10 cellular contexts compared by ENCODE assay signal in the genomic region with DNA sequence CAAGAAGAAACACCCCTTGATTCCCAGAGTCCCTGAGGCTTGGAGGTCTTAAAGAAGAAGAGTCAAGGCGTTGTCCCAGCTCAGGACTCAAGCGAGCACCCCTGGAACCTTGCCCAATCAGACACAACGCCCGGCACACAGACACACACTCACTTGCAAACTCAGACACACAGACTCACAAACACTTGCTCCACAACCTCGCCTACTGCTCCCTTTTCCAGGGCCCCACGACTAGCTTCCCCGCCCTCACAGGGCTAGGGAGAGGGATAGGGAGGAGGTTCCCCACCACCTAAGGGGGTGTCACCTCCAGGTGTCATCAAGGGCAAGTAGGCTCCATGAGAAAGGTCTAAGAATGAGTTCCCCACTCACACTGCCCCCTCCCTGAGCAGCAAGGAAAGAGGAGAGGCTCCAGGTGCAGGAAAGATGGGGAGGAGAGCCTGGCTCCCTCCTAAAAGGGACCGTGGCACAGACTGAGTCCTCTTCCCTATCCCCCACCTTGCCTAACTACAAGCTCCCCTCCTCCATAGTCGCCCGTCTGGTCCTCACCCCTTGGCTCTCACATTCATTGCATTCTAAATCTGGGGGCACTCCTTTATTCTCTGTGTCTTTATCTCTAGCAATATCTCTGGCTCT. TPM values are rescaled to one million over a fixed set of nuclear protein-coding genes. Genes with fewer than 3 reads are reported as not detected.
DNase-seq lines count a peak whose midpoint lies in the region; ATAC-seq and TF ChIP-seq lines count a peak whose summit lies in the region.
"Had no signal": no experiment of that assay in that cellular context is flagged by ENCODE, and none has a peak within 500 bp of the region (broad histone marks: within the 10 kb centered on the region; RNA-seq: fewer than 3 reads in every experiment).

No MANE protein-coding gene starts in this region.

- H3K36me3 Mint-ChIP-seq in T-helper 17 cell (ENCODE audit: low read depth): peaks cover 13% of the 10 kb centered on the region

- no peaks in the 10 kb centered on the region for H3K36me3 ChIP-seq in thoracic aorta
- H3K36me3 ChIP-seq: tibial nerve had no signal

- TF ChIP-seq CTCF in thoracic aorta (IDR thresholded peaks at IDR 0.05): no peak

- H3K4me1 Mint-ChIP-seq in T-helper 17 cell: peaks cover 20% of the 10 kb centered on the region

- no peak overlapping the region for H3K27ac ChIP-seq in thoracic aorta

- H3K27ac Mint-ChIP-seq in T-helper 17 cell: peak overlapping the region; percentile 67

- H3K9me3 ChIP-seq in T-helper 17 cell (ENCODE audit: control insufficient read depth, low read length, poor library complexity, severe bottlenecking) (no peaks in the 10 kb centered on the region), iPS-18c (ENCODE audit: control insufficient read depth, insufficient read depth, low read length) (no peaks in the 10 kb centered on the region), thoracic aorta (no peaks in the 10 kb centered on the region)
- H3K9me3 ChIP-seq: tibial nerve had no signal

- peaks cover 14% of the 10 kb centered on the region for H3K27me3 ChIP-seq in thoracic aorta (replicated peaks; ENCODE audit: insufficient read depth)

- intact Hi-C loops in cardiac septum (cut with DNase I) (no loop called here), left cardiac atrium (cut with DNase I) (no loop called here)

- DNase-seq in cardiac septum (ENCODE audit: low spot score) (peak; percentile 65), left cardiac atrium (no peak), T-helper 17 cell (no peak), thoracic aorta (ENCODE audit: low spot score) (no peak), NCI-H345 treated with DMSO at 0.1 percent for 48 hours (lab: John Stamatoyannopoulos, UW; ENCODE audit: unreplicated experiment) (no peak)

- H3K27me3 Mint-ChIP-seq in T-helper 17 cell: peaks cover 42% of the 10 kb centered on the region

- H3K4me3 ChIP-seq in iPS-18c (ENCODE audit: insufficient read depth, low read depth, low read length) (peak overlapping the region; percentile 47), thoracic aorta (peak overlapping the region; percentile 59)

- ATAC-seq in left cardiac atrium (no peak), T-helper 17 cell (no peak), thoracic aorta (ENCODE audit: insufficient number of reproducible peaks, low FRiP score, low read depth) (no peak), HG03196 (IDR thresholded peaks at IDR 0.05; ENCODE audit: unreplicated experiment) (no peak), HG02973 (IDR thresholded peaks at IDR 0.05; ENCODE audit: unreplicated experiment) (no peak)

- peaks cover 16 to 27% of the 10 kb centered on the region in 2 donors for H3K4me1 ChIP-seq in thoracic aorta (ENCODE audit: control insufficient read depth in 1 of 2, low read depth in 2 of 2)

- peak overlapping the region; percentile 90 for H3K4me3 Mint-ChIP-seq in T-helper 17 cell

RNA-seq across cellular contexts. Expression of a gene that starts 0.7 kb away (rescaled TPM):
- 0.16 TPM for total RNA-seq in cardiac septum
- total RNA-seq in left cardiac atrium: 1 to 10 TPM in 1 of 2 donors, under 1 TPM in 1; 0.65 to 1.0 TPM
- total RNA-seq in T-helper 17 cell: 10 to 100 TPM; 13.8 to 17.6 TPM
- total RNA-seq in thoracic aorta: 1 to 10 TPM in 1 of 2 donors, under 1 TPM in 1; 0.54 to 2.3 TPM

RNA-seq across cellular contexts. Expression of a gene that starts 7.3 kb away (rescaled TPM):
- total RNA-seq in cardiac septum: not detected
- total RNA-seq in left cardiac atrium: not detected
- total RNA-seq in T-helper 17 cell: 1 to 10 TPM; 2.2 to 2.3 TPM
- 1 to 10 TPM in 1 of 2 donors, not detected in 1; 1.2 TPM for total RNA-seq in thoracic aorta
- total RNA-seq: HT1080, tibial nerve had no signal

RNA-seq across cellular contexts. Expression of a gene that starts 13.5 kb away (rescaled TPM):
- total RNA-seq in cardiac septum (59.5 TPM), left cardiac atrium (10 to 100 TPM; 72.2 to 90.5 TPM), T-helper 17 cell (100 to 1,000 TPM in 1 of 2 donors, 10 to 100 TPM in 1; 80.1 to 111 TPM), thoracic aorta (10 to 100 TPM; 63.4 to 65.8 TPM)

RNA-seq across cellular contexts. Expression of a gene that starts 28.4 kb away (rescaled TPM):
- 1.00 TPM for total RNA-seq in cardiac septum
- under 1 TPM; 0.29 to 0.84 TPM for total RNA-seq in left cardiac atrium
- under 1 TPM; 0.62 to 0.70 TPM for total RNA-seq in T-helper 17 cell
- total RNA-seq in thoracic aorta: under 1 TPM in 1 of 2 donors, not detected in 1; 0.14 TPM
- total RNA-seq: tibial nerve had no signal

RNA-seq across cellular contexts. Expression of a gene that starts 45.5 kb away (rescaled TPM):
- total RNA-seq in cardiac septum (5.5 TPM), left cardiac atrium (10 to 100 TPM; 14.5 to 25.0 TPM), T-helper 17 cell (100 to 1,000 TPM; 132 to 145 TPM), thoracic aorta (10 to 100 TPM; 19.0 to 22.2 TPM)

Comparison
In these comparisons a context has a peak if more than half of its experiments do, and no peak if none do; other contexts are left out.
1. RNA of a gene that starts 0.7 kb away (total RNA-seq): 13.8 to 17.6 TPM in T-helper 17 cell; 0.54 to 2.3 TPM in thoracic aorta, 0.65 to 1.0 TPM in left cardiac atrium and 0.16 TPM in cardiac septum (single experiment); every median in the first group is over 4 times any median in the second.